ENCODE assay signal across 7 cellular contexts in the genomic region with DNA sequence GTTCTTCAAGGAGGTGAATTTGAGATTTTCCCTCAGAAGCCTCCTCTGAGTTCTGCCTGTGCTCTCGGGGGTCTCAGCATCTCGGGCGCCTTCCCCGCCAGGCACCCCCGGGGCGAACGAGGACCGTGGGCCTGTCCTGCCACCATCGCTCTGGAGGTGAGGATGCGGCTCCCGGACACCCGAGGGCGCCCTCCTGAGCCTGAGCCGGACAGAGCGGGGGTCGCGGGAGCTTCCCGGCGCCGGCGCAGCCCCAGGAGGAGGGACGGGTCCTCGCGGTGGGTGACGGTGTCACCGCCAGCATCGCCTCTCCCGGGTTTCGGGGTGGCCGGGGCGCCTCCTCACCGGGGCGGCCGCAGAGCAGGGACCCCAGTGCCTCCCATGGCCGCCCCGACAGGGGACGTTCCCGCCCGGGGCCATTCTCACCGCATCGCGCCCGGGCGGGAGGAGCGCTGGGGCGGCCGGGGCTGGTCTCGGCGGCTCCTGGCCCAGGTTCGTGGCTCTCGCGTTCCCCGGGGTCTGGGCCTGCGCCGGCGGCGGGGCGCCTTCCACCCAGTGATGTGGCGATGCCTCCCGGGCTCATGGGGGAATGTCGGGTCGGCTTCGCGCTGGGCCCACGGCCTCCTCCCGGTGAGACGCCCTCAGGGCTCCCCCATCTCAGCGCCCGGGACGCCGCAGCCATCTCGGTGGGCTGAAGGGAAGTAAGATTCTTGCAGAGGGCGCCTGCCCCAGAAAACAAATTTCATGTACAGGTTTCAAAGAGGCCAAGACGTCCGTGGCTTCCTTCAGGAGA.
DNase-seq lines count a peak whose midpoint lies in the region; ATAC-seq and TF ChIP-seq lines count a peak whose summit lies in the region.

No MANE protein-coding gene starts in this region.

- ATAC-seq in activated CD8-positive, alpha-beta memory T cell treated with anti-CD3 and anti-CD28 coated beads, Interleukin-2, amount 10 ng/mL, durations not matched to agents 7 days and 5 days = no peak
- ATAC-seq in HG03521 (IDR thresholded peaks at IDR 0.05; ENCODE audit: unreplicated experiment) = no peak

- no peak overlapping the region for H3K27ac ChIP-seq in mucosa of rectum (ENCODE audit: low read depth in 2 of 2, low read length in 2 of 2)
- no peak overlapping the region for H3K27ac ChIP-seq in thyroid gland

- peaks cover 11% of the 10 kb centered on the region for H3K4me1 Mint-ChIP-seq in activated CD8-positive, alpha-beta memory T cell treated with anti-CD3 and anti-CD28 coated beads, Interleukin-2, amount 10 ng/mL, durations not matched to agents 7 days and 5 days
- H3K4me1 Mint-ChIP-seq in endothelial cell (ENCODE audit: unreplicated experiment) = peaks cover 4% of the 10 kb centered on the region

- no peak overlapping the region for H3K4me3 Mint-ChIP-seq in activated CD8-positive, alpha-beta memory T cell treated with anti-CD3 and anti-CD28 coated beads, Interleukin-2, amount 10 ng/mL, durations not matched to agents 7 days and 5 days
- no peak overlapping the region for H3K4me3 Mint-ChIP-seq in endothelial cell (ENCODE audit: unreplicated experiment)

- H3K36me3 ChIP-seq in mucosa of rectum (ENCODE audit: control insufficient read depth in 2 of 2, insufficient read depth in 2 of 2, low read length in 2 of 2) (no peaks in the 10 kb centered on the region), thyroid gland (no peaks in the 10 kb centered on the region), MG63 (no peaks in the 10 kb centered on the region)

- TF ChIP-seq CTCF in endothelial cell (IDR thresholded peaks at IDR 0.05; ENCODE audit: unreplicated experiment) (peak; percentile 36), thyroid gland (IDR thresholded peaks at IDR 0.05) (peak; percentile 13 to 49 (median 24))

- H3K27ac Mint-ChIP-seq in activated CD8-positive, alpha-beta memory T cell treated with anti-CD3 and anti-CD28 coated beads, Interleukin-2, amount 10 ng/mL, durations not matched to agents 7 days and 5 days = no peak overlapping the region
- H3K27ac Mint-ChIP-seq in endothelial cell (ENCODE audit: unreplicated experiment) = no peak overlapping the region

- H3K27me3 Mint-ChIP-seq in activated CD8-positive, alpha-beta memory T cell treated with anti-CD3 and anti-CD28 coated beads, Interleukin-2, amount 10 ng/mL, durations not matched to agents 7 days and 5 days = peaks cover 41% of the 10 kb centered on the region
- peaks cover 8% of the 10 kb centered on the region for H3K27me3 Mint-ChIP-seq in endothelial cell (ENCODE audit: unreplicated experiment)

- H3K4me1 ChIP-seq in mucosa of rectum (ENCODE audit: control insufficient read depth in 2 of 2, insufficient read depth in 2 of 2, low read length in 2 of 2) (peaks cover 5 to 7% of the 10 kb centered on the region in 2 donors), thyroid gland (peaks cover 0 to 17% of the 10 kb centered on the region in 2 donors)

- peak; percentile 28 for DNase-seq in activated CD8-positive, alpha-beta memory T cell treated with anti-CD3 and anti-CD28 coated beads, Interleukin-2, amount 10 ng/mL, durations not matched to agents 7 days and 5 days
- DNase-seq in endothelial cell (ENCODE audit: low spot score) (peak; percentile 71), thyroid gland (no peak), MG63 (no peak), GM19238 (ENCODE audit: insufficient read length, low spot score) (no peak)

- H3K9me3 Mint-ChIP-seq in activated CD8-positive, alpha-beta memory T cell treated with anti-CD3 and anti-CD28 coated beads, Interleukin-2, amount 10 ng/mL, durations not matched to agents 7 days and 5 days (ENCODE audit: low read depth) = no peaks in the 10 kb centered on the region
- no peaks in the 10 kb centered on the region for H3K9me3 Mint-ChIP-seq in endothelial cell (ENCODE audit: unreplicated experiment)

- intact Hi-C loops in thyroid gland (cut with DNase I) = no loop called here

- H3K4me3 ChIP-seq in mucosa of rectum (ENCODE audit: low read length in 2 of 2) (peak overlapping the region; percentile 13 to 16), thyroid gland (replicated peaks in 1 of 3) (peak overlapping the region in 1 of 3 donors; percentile 17), MG63 (no peak overlapping the region)

- H3K9me3 ChIP-seq in mucosa of rectum (ENCODE audit: control insufficient read depth in 2 of 2, low read length in 2 of 2) (no peaks in the 10 kb centered on the region), thyroid gland (no peaks in the 10 kb centered on the region), MG63 (no peaks in the 10 kb centered on the region)

- 13 to 14% methylated on average over 15 to 23 of the region's 75 CpGs for WGBS in thyroid gland, 2 donors

- CTCF ChIA-PET in activated CD8-positive, alpha-beta memory T cell treated with anti-CD3 and anti-CD28 coated beads, Interleukin-2, amount 10 ng/mL, durations not matched to agents 7 days and 5 days (lab: Charles Lee) = no interaction called here

- peaks cover 2 to 3% of the 10 kb centered on the region in 2 donors for H3K27me3 ChIP-seq in mucosa of rectum (ENCODE audit: control insufficient read depth in 2 of 2, insufficient read depth in 2 of 2, low read length in 2 of 2)
- H3K27me3 ChIP-seq in thyroid gland = no peaks in the 10 kb centered on the region
- H3K27me3 ChIP-seq in MG63 = no peaks in the 10 kb centered on the region

- TF ChIP-seq POLR2A in thyroid gland (IDR thresholded peaks at IDR 0.05) = no peak

- H3K9ac ChIP-seq in mucosa of rectum (ENCODE audit: low read depth in 1 of 2, low read length in 2 of 2) = no peak overlapping the region

- no peaks in the 10 kb centered on the region for H3K36me3 Mint-ChIP-seq in activated CD8-positive, alpha-beta memory T cell treated with anti-CD3 and anti-CD28 coated beads, Interleukin-2, amount 10 ng/mL, durations not matched to agents 7 days and 5 days
- peaks cover 5% of the 10 kb centered on the region for H3K36me3 Mint-ChIP-seq in endothelial cell (ENCODE audit: low read depth, unreplicated experiment)

Comparison
In these comparisons a context has a peak if more than half of its experiments do, and no peak if none do; other contexts are left out.
1. DNase-seq: peak in activated CD8-positive, alpha-beta memory T cell treated with anti-CD3 and anti-CD28 coated beads, Interleukin-2, amount 10 ng/mL, durations not matched to agents 7 days and 5 days (single experiment) and endothelial cell (single experiment); none in thyroid gland (0 of 2), MG63 (single experiment) and GM19238 (single experiment).